ENCODE assay signal across 14 cellular contexts in genomic region chr2:75276093-75277055, GRCh38.
DNase-seq lines count a peak whose midpoint lies in the region; ATAC-seq and TF ChIP-seq lines count a peak whose summit lies in the region.
"Had no signal": no experiment of that assay in that cellular context is flagged by ENCODE, and none has a peak within 500 bp of the region (broad histone marks: within the 10 kb centered on the region; RNA-seq: fewer than 3 reads in every experiment).

No MANE protein-coding gene starts in this region.

- H3K36me3 ChIP-seq in NT2/D1 (ENCODE audit: insufficient read depth, insufficient read length, low read length) (no peaks in the 10 kb centered on the region), left lung (no peaks in the 10 kb centered on the region)
- H3K36me3 ChIP-seq: right atrium auricular region, tibial nerve had no signal

- no peaks in the 10 kb centered on the region for H3K36me3 Mint-ChIP-seq in mesothelial cell of epicardium

- H3K27me3 Mint-ChIP-seq in mesothelial cell of epicardium (ENCODE audit: low read depth): peaks cover 13% of the 10 kb centered on the region

- peaks cover 10% of the 10 kb centered on the region for H3K9me3 Mint-ChIP-seq in mesothelial cell of epicardium

- no peak overlapping the region for H3K4me3 Mint-ChIP-seq in mesothelial cell of epicardium
- H3K4me3 Mint-ChIP-seq: central memory CD8-positive, alpha-beta T cell had no signal

- ATAC-seq in left lung (peak; percentile 76), GM19395 (IDR thresholded peaks at IDR 0.05; ENCODE audit: unreplicated experiment) (no peak), HG02623 (IDR thresholded peaks at IDR 0.05; ENCODE audit: unreplicated experiment) (no peak)
- ATAC-seq: GM12878 had no signal

- DNase-seq in ELF-1 (ENCODE audit: low read depth, low spot score) (peak; percentile 9), NT2/D1 (ENCODE audit: low read depth, low spot score) (peak; percentile 23), choroid plexus epithelial cell (ENCODE audit: low read depth) (peak; percentile 58), left lung (no peak), mesothelial cell of epicardium (ENCODE audit: low spot score in 2 of 2, unreplicated experiment in 2 of 2) (no peak), NCI-H1417 (lab: John Stamatoyannopoulos, UW) (no peak)
- DNase-seq: activated T-cell treated with anti-CD3 and anti-CD28 coated beads for 4 hours, NCI-H1048 had no signal

- TF ChIP-seq CTCF in choroid plexus epithelial cell (conservative IDR thresholded peaks at IDR 0.05; ENCODE audit: low read depth, low read length) (no peak), left lung (IDR thresholded peaks at IDR 0.05) (no peak), mesothelial cell of epicardium (IDR thresholded peaks at IDR 0.05; ENCODE audit: unreplicated experiment) (no peak)

- no peak overlapping the region for H3K27ac ChIP-seq in left lung
- H3K27ac ChIP-seq: right atrium auricular region, tibial nerve had no signal

- no peaks in the 10 kb centered on the region for H3K4me1 ChIP-seq in NT2/D1 (ENCODE audit: insufficient read depth, insufficient read length)
- no peaks in the 10 kb centered on the region for H3K4me1 ChIP-seq in left lung
- H3K4me1 ChIP-seq: right atrium auricular region had no signal

- H3K4me3 ChIP-seq in NT2/D1 (ENCODE audit: insufficient read length, low read depth) (no peak overlapping the region), choroid plexus epithelial cell (ENCODE audit: low read depth, low read length) (peak overlapping the region; percentile 10), left lung (no peak overlapping the region)
- H3K4me3 ChIP-seq: GM12878, right atrium auricular region, tibial nerve had no signal

- H3K27ac Mint-ChIP-seq in mesothelial cell of epicardium: no peak overlapping the region

- H3K9me3 ChIP-seq in NT2/D1 (ENCODE audit: insufficient read depth, low read length): 0 out of 2 replicates have a peak, but pooled peaks cover 5% of the 10 kb centered on the region
- no peaks in the 10 kb centered on the region for H3K9me3 ChIP-seq in left lung

- intact Hi-C loops in left lung (cut with DNase I): no loop called here

- no peaks in the 10 kb centered on the region for H3K4me1 Mint-ChIP-seq in mesothelial cell of epicardium
- H3K4me1 Mint-ChIP-seq: central memory CD8-positive, alpha-beta T cell had no signal

- H3K9ac ChIP-seq in NT2/D1 (ENCODE audit: insufficient read length, low read depth): no peak overlapping the region

- H3K27me3 ChIP-seq in NT2/D1 (ENCODE audit: insufficient read depth, insufficient read length): no peaks in the 10 kb centered on the region
- H3K27me3 ChIP-seq in left lung: no peaks in the 10 kb centered on the region
- H3K27me3 ChIP-seq: right atrium auricular region, tibial nerve had no signal

Comparison
In these comparisons a context has a peak if more than half of its experiments do, and no peak if none do; other contexts are left out.
1. DNase-seq: peak in ELF-1 (single experiment), NT2/D1 (single experiment) and choroid plexus epithelial cell (single experiment); none in left lung (0 of 2), mesothelial cell of epicardium (0 of 2) and NCI-H1417 (0 of 3).